ENCODE assay signal across 20 cellular contexts in genomic region chr2:100192300-100192699, GRCh38.
"Had no signal": no experiment of that assay in that cellular context is flagged by ENCODE, and none has a peak within 500 bp of the region (broad histone marks: within the 10 kb centered on the region; RNA-seq: fewer than 3 reads in every experiment).

No MANE protein-coding gene starts in this region.

- H3K9me3 ChIP-seq: thyroid gland, vagina had no signal

- H3K4me3 ChIP-seq: dorsolateral prefrontal cortex, thyroid gland, vagina had no signal

- H3K27me3 ChIP-seq: dorsolateral prefrontal cortex, thyroid gland, vagina had no signal

- H3K27me3 Mint-ChIP-seq: activated naive CD8-positive, alpha-beta T cell; activated T-cell treated with anti-CD3 and anti-CD28 coated beads, Interleukin-2, amount 50 U/mL, for 24 hours had no signal

- H3K9me3 Mint-ChIP-seq: activated T-cell treated with anti-CD3 and anti-CD28 coated beads, Interleukin-2, amount 50 U/mL, for 24 hours; activated T-helper 17 cell treated with anti-CD3 and anti-CD28 coated beads, Interleukin-2, amount 50 U/mL, for 72 hours; effector memory CD8-positive, alpha-beta T cell; naive thymus-derived CD8-positive, alpha-beta T cell; T-helper 2 cell treated with Interferon-gamma antibody and Interleukin-4, amounts not matched to agents 5 μg/mL and 100 μg/mL, for 36 hours had no signal

- H3K4me3 Mint-ChIP-seq: activated naive CD8-positive, alpha-beta T cell; activated T-cell treated with anti-CD3 and anti-CD28 coated beads, Interleukin-2, amount 50 U/mL, for 24 hours; activated T-helper 17 cell treated with anti-CD3 and anti-CD28 coated beads, Interleukin-2, amount 50 U/mL, for 72 hours; effector memory CD8-positive, alpha-beta T cell; mesothelial cell of epicardium; naive thymus-derived CD8-positive, alpha-beta T cell; T-helper 2 cell treated with Interferon-gamma antibody and Interleukin-4, amounts not matched to agents 5 μg/mL and 100 μg/mL, for 36 hours had no signal

- H3K4me1 Mint-ChIP-seq: activated T-helper 17 cell treated with anti-CD3 and anti-CD28 coated beads, Interleukin-2, amount 50 U/mL, for 72 hours had no signal

- ATAC-seq: activated T-helper 17 cell treated with anti-CD3 and anti-CD28 coated beads, Interleukin-2, amount 50 U/mL, for 72 hours; effector memory CD8-positive, alpha-beta T cell; esophagus mucosa; naive thymus-derived CD8-positive, alpha-beta T cell had no signal

- H3K27ac ChIP-seq: dorsolateral prefrontal cortex, thyroid gland, vagina had no signal

- H3K27ac Mint-ChIP-seq: activated naive CD8-positive, alpha-beta T cell; activated T-cell treated with anti-CD3 and anti-CD28 coated beads, Interleukin-2, amount 50 U/mL, for 24 hours; activated T-helper 17 cell treated with anti-CD3 and anti-CD28 coated beads, Interleukin-2, amount 50 U/mL, for 72 hours; effector memory CD8-positive, alpha-beta T cell; mesothelial cell of epicardium; naive thymus-derived CD8-positive, alpha-beta T cell; T-helper 2 cell treated with Interferon-gamma antibody and Interleukin-4, amounts not matched to agents 5 μg/mL and 100 μg/mL, for 36 hours had no signal

- H3K36me3 Mint-ChIP-seq: activated naive CD8-positive, alpha-beta T cell; mesothelial cell of epicardium; naive thymus-derived CD8-positive, alpha-beta T cell had no signal

- H3K36me3 ChIP-seq: thyroid gland, vagina had no signal

- DNase-seq: activated CD4-positive, alpha-beta T cell treated with anti-CD3 and anti-CD28 coated beads, Interleukin-2, amount 50 U/mL, for 4 hours; activated CD8-positive, alpha-beta memory T cell treated with anti-CD3 and anti-CD28 coated beads for 24 hours; activated CD8-positive, alpha-beta memory T cell treated with anti-CD3 and anti-CD28 coated beads, Interleukin-2, amount 50 U/mL, for 4 hours; activated naive CD4-positive, alpha-beta T cell; activated T-cell treated with anti-CD3 and anti-CD28 coated beads, Interleukin-2, amount 50 U/mL, for 24 hours; central memory CD4-positive, alpha-beta T cell; effector memory CD8-positive, alpha-beta T cell; foreskin melanocyte; hippocampal formation; naive thymus-derived CD8-positive, alpha-beta T cell; stimulated activated CD4-positive, alpha-beta T cell treated with anti-CD3 and anti-CD28 coated beads, Interleukin-4, amount 100 ng/mL, for 24 hours; stimulated activated naive CD4-positive, alpha-beta T cell treated with Interleukin-2 at 50 U/mL for 16 hours; thyroid gland had no signal
